In the genomic region with DNA sequence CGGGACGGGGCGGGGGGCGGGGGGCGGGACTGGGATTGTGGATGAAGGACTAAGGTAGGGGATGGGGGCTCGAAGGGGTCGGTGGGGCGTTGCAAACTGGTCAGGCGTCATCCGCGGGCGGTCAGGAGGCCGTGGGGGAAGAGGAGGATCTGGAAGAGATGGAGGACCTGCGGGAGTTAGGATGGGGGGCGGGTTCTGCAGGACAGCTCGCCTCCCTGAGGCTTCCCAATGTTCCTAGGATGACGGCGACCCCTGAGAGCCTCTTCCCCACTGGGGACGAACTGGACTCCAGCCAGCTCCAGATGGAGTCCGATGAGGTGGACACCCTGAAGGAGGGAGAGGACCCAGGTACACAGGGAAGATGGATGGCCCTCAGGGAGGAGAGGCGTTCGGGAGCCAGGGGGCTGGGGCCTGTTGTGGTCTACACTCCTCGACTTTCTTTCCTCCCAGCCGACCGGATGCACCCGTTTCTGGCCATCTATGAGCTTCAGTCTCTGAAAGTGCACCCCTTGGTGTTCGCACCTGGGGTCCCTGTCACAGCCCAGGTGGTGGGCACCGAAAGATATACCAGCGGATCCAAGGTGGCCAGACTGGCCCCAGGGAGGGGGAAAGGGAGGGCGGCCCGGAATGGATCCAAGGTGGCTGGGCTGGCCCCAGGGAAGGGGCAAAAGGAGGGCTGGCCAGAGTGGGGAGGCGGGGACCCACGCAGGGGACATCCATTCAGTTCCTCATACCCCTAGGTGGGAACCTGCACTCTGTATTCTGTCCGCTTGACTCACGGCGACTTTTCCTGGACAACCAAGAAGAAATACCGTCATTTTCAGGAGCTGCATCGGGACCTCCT, we compare ENCODE assay signal across 8 cellular contexts. TPM values are rescaled to one million over a fixed set of nuclear protein-coding genes. Genes with fewer than 3 reads are reported as not detected.
DNase-seq lines count a peak whose midpoint lies in the region; ATAC-seq and TF ChIP-seq lines count a peak whose summit lies in the region.

No MANE protein-coding gene starts in this region.

- no peak for TF ChIP-seq CTCF in CD8-positive, alpha-beta T cell (IDR thresholded peaks at IDR 0.05)
- no peak for TF ChIP-seq CTCF in fibroblast of lung (conservative IDR thresholded peaks at IDR 0.05 in 1 of 2, IDR thresholded peaks at IDR 0.05 in 1 of 2; ENCODE audit: low read depth in 1 of 2, low read length in 2 of 2)
- TF ChIP-seq CTCF in omental fat pad (IDR thresholded peaks at IDR 0.05): no peak

- intact Hi-C loops in CD8-positive, alpha-beta T cell (cut with DNase I, micrococcal nuclease): loop anchor here (1.0 to 2.0 kb wide), 8 partner anchors 11 to 97 kb away; a partner anchor contains a TSS

- H3K27me3 Mint-ChIP-seq in CD8-positive, alpha-beta T cell (ENCODE audit: low read depth): no peaks in the 10 kb centered on the region

- H4K20me1 ChIP-seq in fibroblast of lung (ENCODE audit: control insufficient read depth, extremely low read depth, insufficient read depth, low read length): no peaks in the 10 kb centered on the region

- H3K9me3 ChIP-seq in CD8-positive, alpha-beta T cell (ENCODE audit: low read length): no peaks in the 10 kb centered on the region
- H3K9me3 ChIP-seq in SJCRH30 (replicated peaks): no peaks in the 10 kb centered on the region
- no peaks in the 10 kb centered on the region for H3K9me3 ChIP-seq in fibroblast of lung (ENCODE audit: control insufficient read depth, insufficient read depth, low read depth, low read length)

- no peaks in the 10 kb centered on the region for H3K27me3 ChIP-seq in CD8-positive, alpha-beta T cell (ENCODE audit: insufficient read depth, low read length)
- no peaks in the 10 kb centered on the region for H3K27me3 ChIP-seq in SJCRH30
- no peaks in the 10 kb centered on the region for H3K27me3 ChIP-seq in fibroblast of lung (ENCODE audit: control insufficient read depth, insufficient read depth, low read length)

- peak overlapping the region; percentile 63 for H3K9ac ChIP-seq in fibroblast of lung (ENCODE audit: insufficient read depth, low read length)

- H3K27ac ChIP-seq in CD8-positive, alpha-beta T cell (ENCODE audit: low read depth, low read length): no peak overlapping the region
- H3K27ac ChIP-seq in SJCRH30 (no peak overlapping the region), fibroblast of lung (ENCODE audit: insufficient read depth, low read length) (no peak overlapping the region)

- no peaks in the 10 kb centered on the region for H3K9me3 Mint-ChIP-seq in CD8-positive, alpha-beta T cell

- POLR2A ChIA-PET in CD8-positive, alpha-beta T cell (lab: Charles Lee): interaction anchor here (1.5 to 2.2 kb wide), 5 partner anchors 11 to 105 kb away, joined by 3 to 15 read pairs (median 6); a partner anchor contains a TSS

- no peak overlapping the region for H3K27ac Mint-ChIP-seq in CD8-positive, alpha-beta T cell

- peak overlapping the region; percentile 77 for H3K4me3 Mint-ChIP-seq in CD8-positive, alpha-beta T cell

- no peaks in the 10 kb centered on the region for H3K36me3 ChIP-seq in CD8-positive, alpha-beta T cell (ENCODE audit: insufficient read depth, low read length)
- H3K36me3 ChIP-seq in SJCRH30 (no peaks in the 10 kb centered on the region), fibroblast of lung (ENCODE audit: control insufficient read depth, insufficient read depth, low read length) (peaks cover 4% of the 10 kb centered on the region)

- H3K4me3 ChIP-seq in CD8-positive, alpha-beta T cell (ENCODE audit: low read depth, low read length): no peak overlapping the region
- peak overlapping the region; percentile 89 for H3K4me3 ChIP-seq in SJCRH30
- peak overlapping the region; percentile 46 to 82 (median 74) for H3K4me3 ChIP-seq in fibroblast of lung (replicated peaks in 1 of 4; ENCODE audit: control extremely low read depth in 1 of 4, insufficient read depth in 1 of 4, low read depth in 3 of 4, low read length in 4 of 4)

- H3K36me3 Mint-ChIP-seq in CD8-positive, alpha-beta T cell: peaks cover 17% of the 10 kb centered on the region

- H3K4me2 ChIP-seq in fibroblast of lung (ENCODE audit: extremely low read depth, insufficient read depth, low read length): peak overlapping the region; percentile 40

- no peaks in the 10 kb centered on the region for H3K79me2 ChIP-seq in fibroblast of lung (ENCODE audit: control insufficient read depth, insufficient read depth, low read length)

- H3K4me1 ChIP-seq in CD8-positive, alpha-beta T cell (ENCODE audit: insufficient read depth, low read length): peaks cover 11% of the 10 kb centered on the region
- H3K4me1 ChIP-seq in SJCRH30 (no peaks in the 10 kb centered on the region), fibroblast of lung (ENCODE audit: control insufficient read depth, extremely low read depth, insufficient read depth, low read length) (no peaks in the 10 kb centered on the region)

- no peak for ATAC-seq in CD8-positive, alpha-beta T cell
- peak; percentile 5 for ATAC-seq in omental fat pad (ENCODE audit: low FRiP score)
- no peak for ATAC-seq in GM18498 (IDR thresholded peaks at IDR 0.05; ENCODE audit: unreplicated experiment)
- no peak for ATAC-seq in HG03045 (IDR thresholded peaks at IDR 0.05; ENCODE audit: unreplicated experiment)

- CTCF ChIA-PET in CD8-positive, alpha-beta T cell (lab: Charles Lee): interaction anchor here (0.7 to 1.7 kb wide), 5 partner anchors 11 to 98 kb away, joined by 3 to 4 read pairs (median 3); a partner anchor contains a TSS

- H3K4me1 Mint-ChIP-seq in CD8-positive, alpha-beta T cell (ENCODE audit: low read depth): peaks cover 19% of the 10 kb centered on the region

- H2AFZ ChIP-seq in fibroblast of lung (ENCODE audit: low read length): no peak overlapping the region

- DNase-seq in CD8-positive, alpha-beta T cell: no peak
- DNase-seq in SJCRH30 (peak in 1 of 2 experiments; percentile 11), fibroblast of lung (ENCODE audit: low read depth in 2 of 2) (no peak), omental fat pad (ENCODE audit: low spot score) (no peak), OCI-M1 (lab: John Stamatoyannopoulos, UW) (no peak), NAMALWA (ENCODE audit: low spot score) (no peak)

RNA-seq across cellular contexts. Expression of a gene that starts 0.8 kb away (rescaled TPM):
- total RNA-seq in CD8-positive, alpha-beta T cell: 10 to 100 TPM; 14.3 to 15.7 TPM
- 11.7 and 14.8 TPM in 2 replicates for total RNA-seq in SJCRH30 (2014; rRNA removed; shearing (Covaris generic))
- total RNA-seq in fibroblast of lung: 13.6 and 14.9 TPM in 2 replicates
- 12.7 and 14.3 TPM in 2 replicates for polyA plus RNA-seq in fibroblast of lung
- 13.6 and 15.2 TPM in 2 replicates for polyA plus RNA-seq in fibroblast of lung (2012)
- polyA minus RNA-seq in fibroblast of lung (ENCODE audit: low replicate concordance): 26.1 and 36.7 TPM in 2 replicates
- total RNA-seq in omental fat pad: 10 to 100 TPM; 20.8 to 29.2 (median 24.3) TPM

RNA-seq across cellular contexts. Expression of a gene that starts 11.8 kb away (rescaled TPM):
- 10 to 100 TPM; 54.9 to 62.6 TPM for total RNA-seq in CD8-positive, alpha-beta T cell
- 120 and 135 TPM in 2 replicates for total RNA-seq in SJCRH30 (2014; rRNA removed; shearing (Covaris generic))
- 110 and 163 TPM in 2 replicates for total RNA-seq in fibroblast of lung
- polyA plus RNA-seq in fibroblast of lung: 184 and 272 TPM in 2 replicates
- 198 and 300 TPM in 2 replicates for polyA plus RNA-seq in fibroblast of lung (2012)
- 256 and 411 TPM in 2 replicates for polyA minus RNA-seq in fibroblast of lung (ENCODE audit: low replicate concordance)
- 100 to 1,000 TPM; 109 to 164 (median 150) TPM for total RNA-seq in omental fat pad

RNA-seq across cellular contexts. Expression of a gene that starts 19.0 kb away (rescaled TPM):
- total RNA-seq in CD8-positive, alpha-beta T cell: under 1 TPM in 1 of 2 experiments, not detected in 1; 0.33 TPM
- total RNA-seq in SJCRH30 (2014; rRNA removed; shearing (Covaris generic)): not detected in 2 replicates
- total RNA-seq in fibroblast of lung: not detected in 2 replicates
- not detected in 2 replicates for polyA plus RNA-seq in fibroblast of lung
- polyA plus RNA-seq in fibroblast of lung (2012): 0.18 TPM in 1 of 2 replicates, not detected in the other
- polyA minus RNA-seq in fibroblast of lung (ENCODE audit: low replicate concordance): not detected in 2 replicates
- not detected for total RNA-seq in omental fat pad

RNA-seq across cellular contexts. Expression of a gene that starts 21.6 kb away (rescaled TPM):
- not detected for total RNA-seq in CD8-positive, alpha-beta T cell
- total RNA-seq in SJCRH30 (2014; rRNA removed; shearing (Covaris generic)): 4.3 and 8.3 TPM in 2 replicates
- total RNA-seq in fibroblast of lung: 0.33 and 1.5 TPM in 2 replicates
- polyA plus RNA-seq in fibroblast of lung: 0.40 TPM in 1 of 2 replicates, not detected in the other
- polyA plus RNA-seq in fibroblast of lung (2012): 0.59 TPM in 1 of 2 replicates, not detected in the other
- polyA minus RNA-seq in fibroblast of lung (ENCODE audit: low replicate concordance): not detected in 2 replicates
- total RNA-seq in omental fat pad: 10 to 100 TPM in 1 of 4 donors, 1 to 10 TPM in 3; 2.1 to 13.1 (median 8.4) TPM
